10 cellular contexts compared by ENCODE assay signal in the genomic region with DNA sequence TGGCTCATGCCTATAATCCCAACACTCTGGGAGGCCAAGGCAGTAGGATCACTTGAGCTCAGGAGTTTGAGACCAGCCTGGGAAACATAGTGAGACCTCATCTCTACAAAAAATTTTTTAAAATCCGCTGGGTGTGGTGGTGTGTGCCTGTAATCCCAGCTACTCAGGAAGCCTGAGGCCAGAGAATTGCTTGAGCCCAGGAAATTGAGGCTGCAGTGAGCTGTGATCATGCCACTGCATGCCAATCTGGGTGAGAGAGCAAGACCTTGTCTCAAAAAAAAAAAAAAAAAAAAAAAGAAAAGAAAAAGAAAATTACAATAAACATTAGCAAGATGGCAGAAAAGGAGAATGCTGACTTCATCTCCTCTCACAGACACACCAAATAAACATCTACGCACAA. TPM values are rescaled to one million over a fixed set of nuclear protein-coding genes. Genes with fewer than 3 reads are reported as not detected.
A peak's percentile ranks its signal among the peaks of the same experiment; 100 is the strongest.
DNase-seq lines count a peak whose midpoint lies in the region; ATAC-seq, FAIRE-seq and TF ChIP-seq lines count a peak whose summit lies in the region.
"Not testable (repeated sequence)": the region's sequence is repeated elsewhere in the genome, so short reads cannot be mapped to it uniquely, and the experiment has no call there.
"Had no signal": no experiment of that assay in that cellular context is flagged by ENCODE, and none has a peak within 500 bp of the region (broad histone marks: within the 10 kb centered on the region; RNA-seq: fewer than 3 reads in every experiment).

No MANE protein-coding gene starts in this region.

- not testable (repeated sequence) for H3K27me3 Mint-ChIP-seq in WTC11 (ENCODE audit: low read depth); neural crest cell (ENCODE audit: low read depth); progenitor cell of endocrine pancreas

- not testable (repeated sequence) for H4K20me1 ChIP-seq in DOHH2 (ENCODE audit: control insufficient read depth, insufficient read depth, low read depth, low read length); H1 (replicated peaks in 1 of 2; ENCODE audit: control insufficient read depth in 1 of 2, insufficient read depth in 2 of 2, low read length in 2 of 2); HepG2 (ENCODE audit: insufficient read depth, low read length)

- H2BK5ac ChIP-seq in H1 (ENCODE audit: low read depth, low read length) = peak overlapping the region; percentile 0; the same call in 1 of the 2 replicates

- not testable (repeated sequence) for H2BK12ac ChIP-seq in H1 (ENCODE audit: low read depth, low read length)

- H3K4me1 Mint-ChIP-seq in WTC11 (peaks cover 32% of the 10 kb centered on the region), neural crest cell (peaks cover 11% of the 10 kb centered on the region)
- not testable (repeated sequence) for H3K4me1 Mint-ChIP-seq in progenitor cell of endocrine pancreas (ENCODE audit: low read depth)

- in situ Hi-C loops in HepG2 (cut with HindIII; ENCODE audit: extremely low pct_ligation_motif_present, low pct_unique_long_range_greater_than_20kb) = not testable (repeated sequence)

- peak overlapping the region; percentile 92 for H3K27ac Mint-ChIP-seq in WTC11
- H3K27ac Mint-ChIP-seq in neural crest cell (ENCODE audit: unreplicated experiment) = peak overlapping the region; percentile 90
- H3K27ac Mint-ChIP-seq in progenitor cell of endocrine pancreas = peak overlapping the region; percentile 56

- not testable (repeated sequence) for H2BK120ac ChIP-seq in H1 (replicated peaks; ENCODE audit: low read depth, low read length)

- not testable (repeated sequence) for H3K23ac ChIP-seq in H1 (ENCODE audit: insufficient read length)

- not testable (repeated sequence) for H3K23me2 ChIP-seq in H1 (ENCODE audit: low read depth, low read length)

- H3K36me3 Mint-ChIP-seq in WTC11 = peaks cover 13% of the 10 kb centered on the region
- H3K36me3 Mint-ChIP-seq in neural crest cell (ENCODE audit: low read depth); progenitor cell of endocrine pancreas (ENCODE audit: insufficient read depth): not testable (repeated sequence)

- ATAC-seq in WTC11, HepG2: not testable (repeated sequence)

- H3K4me3 ChIP-seq in DOHH2 (ENCODE audit: low read length) = peak overlapping the region; percentile 25
- not testable (repeated sequence) for H3K4me3 ChIP-seq in HUES6 (ENCODE audit: low read depth, low read length); H1 (ENCODE audit: extremely low read depth in 1 of 4, insufficient read depth in 2 of 4, low read depth in 3 of 4, low read length in 4 of 4); cardiac muscle cell; HepG2 (replicated peaks in 1 of 3; ENCODE audit: insufficient read depth in 1 of 3, low read depth in 2 of 3, low read length in 3 of 3)

- TF ChIP-seq POLR2A in H1 (IDR thresholded peaks at IDR 0.05; ENCODE audit: control extremely low read depth in 1 of 2, low read depth in 2 of 2, low read length in 2 of 2); HepG2 (IDR thresholded peaks at IDR 0.05; ENCODE audit: insufficient read depth in 1 of 2, low read depth in 2 of 2, low read length in 2 of 2): not testable (repeated sequence)

- not testable (repeated sequence) for BruUV-seq in HepG2 (replicated peaks; lab: Mats Ljungman, UMichigan)

- H3K9ac ChIP-seq in HUES6 (ENCODE audit: low read length); H1 (replicated peaks in 1 of 4; ENCODE audit: extremely low read depth in 1 of 4, low read depth in 3 of 4, low read length in 3 of 4); HepG2 (ENCODE audit: insufficient read depth, low read depth, low read length): not testable (repeated sequence)

- TF ChIP-seq EP300 in H1 (IDR thresholded peaks at IDR 0.05; ENCODE audit: borderline replicate concordance in 1 of 2, low read depth in 2 of 2, low read length in 2 of 2); HepG2 (IDR thresholded peaks at IDR 0.05; ENCODE audit: low read depth in 2 of 2, low read length in 2 of 2); HepG2 (CRISPR knock-in tag; IDR thresholded peaks at IDR 0.05; ENCODE audit: borderline replicate concordance): not testable (repeated sequence)

- 100% methylated on average over 2 of the region's 2 CpGs; no CpG with 5 or more reads in 1 of the 2 experiments for WGBS in H1 (ENCODE audit: extremely low coverage in 1 of 2, insufficient coverage in 1 of 2, insufficient read length in 1 of 2, insufficient replicate concordance in 2 of 2, low coverage in 1 of 2, low lambda C conversion rate in 2 of 2, missing lambda C conversion rate in 1 of 2), 2 experiments
- 63% methylated on average over 2 of the region's 2 CpGs for WGBS in HepG2 (ENCODE audit: low lambda C conversion rate)

- peak overlapping the region; percentile 10; the same call in 1 of the 2 replicates for H2AFZ ChIP-seq in H1 (ENCODE audit: low read length)
- not testable (repeated sequence) for H2AFZ ChIP-seq in HepG2 (ENCODE audit: low read length)

- H3K27ac ChIP-seq in DOHH2 (ENCODE audit: low read depth, low read length) (peak overlapping the region; percentile 98), HUES6 (ENCODE audit: low read depth, low read length) (0 out of 2 replicates have a peak overlapping the region, but pooled peaks have one; percentile 25), cardiac muscle cell (peak overlapping the region; percentile 88)
- H3K27ac ChIP-seq in H1 (ENCODE audit: low read depth, low read length); HepG2 (ENCODE audit: extremely low read length, insufficient read depth, low read length): not testable (repeated sequence)

- not testable (repeated sequence) for H2AK5ac ChIP-seq in H1 (ENCODE audit: low read depth, low read length)

- not testable (repeated sequence) for H3K18ac ChIP-seq in H1 (ENCODE audit: extremely low read depth, low read length)

- POLR2A ChIA-PET in WTC11 (lab: Charles Lee); HepG2 (lab: Yijun Ruan, JAX): not testable (repeated sequence)
- POLR2A ChIA-PET in H1 (lab: Charles Lee; ENCODE audit: partially characterized antibody) = interaction anchor here (1.1 to 1.2 kb wide), 2 partner anchors 88 to 99 kb away, joined by 3 read pairs; a partner anchor contains a TSS

- CTCF ChIA-PET in WTC11 (lab: Charles Lee) = interaction anchor here (0.6 to 2.3 kb wide), 5 partner anchors 17 to 274 kb away, joined by 3 to 9 read pairs (median 4); no protein-coding TSS in a partner anchor
- CTCF ChIA-PET in H1 (lab: Charles Lee; ENCODE audit: partially characterized antibody) = interaction anchor here (0.6 to 1.2 kb wide), 3 partner anchors 10 to 145 kb away, joined by 3 to 4 read pairs (median 3); no protein-coding TSS in a partner anchor
- CTCF ChIA-PET in HepG2 (lab: Yijun Ruan, JAX; ENCODE audit: low intra/inter-chr PET ratio, low total read pairs) = not testable (repeated sequence)

- not testable (repeated sequence) for H3K79me1 ChIP-seq in H1 (ENCODE audit: low read depth, low read length)

- TF ChIP-seq RAD21 in H1 (IDR thresholded peaks at IDR 0.05 in 1 of 2, conservative IDR thresholded peaks at IDR 0.05 in 1 of 2; ENCODE audit: low read depth in 2 of 2, low read length in 2 of 2); HepG2 (CRISPR knock-in tag; IDR thresholded peaks at IDR 0.05): not testable (repeated sequence)

- H3K9me3 Mint-ChIP-seq in WTC11 = peaks cover 14% of the 10 kb centered on the region
- peaks cover 10% of the 10 kb centered on the region for H3K9me3 Mint-ChIP-seq in neural crest cell
- H3K9me3 Mint-ChIP-seq in progenitor cell of endocrine pancreas (ENCODE audit: low read depth) = peaks cover 18% of the 10 kb centered on the region

- H4K5ac ChIP-seq in H1 (ENCODE audit: insufficient read length, low read depth, low read length) = not testable (repeated sequence)

- FAIRE-seq in H1 (lab: Jason Lieb, UNC); HepG2 (lab: Jason Lieb, UNC): not testable (repeated sequence)

- not testable (repeated sequence) for H2BK15ac ChIP-seq in H1 (ENCODE audit: low read length)

- not testable (repeated sequence) for H3K14ac ChIP-seq in H1 (ENCODE audit: insufficient read length)

- not testable (repeated sequence) for H3K4ac ChIP-seq in H1 (replicated peaks; ENCODE audit: insufficient read length, low read depth, low read length)

- not testable (repeated sequence) for H3K36me3 ChIP-seq in DOHH2 (ENCODE audit: control insufficient read depth, low read length); HUES6 (ENCODE audit: control insufficient read depth, insufficient read depth, low read length); H1 (ENCODE audit: control insufficient read depth in 2 of 4, insufficient read depth in 4 of 4, low read length in 3 of 4); cardiac muscle cell; HepG2 (replicated peaks in 1 of 2; ENCODE audit: control insufficient read depth in 1 of 2, insufficient read depth in 2 of 2, low read length in 2 of 2)

- H2BK20ac ChIP-seq in H1 (ENCODE audit: low read length) = not testable (repeated sequence)

- H3K4me2 ChIP-seq in DOHH2 (ENCODE audit: low read length) = peak overlapping the region; percentile 99
- H3K4me2 ChIP-seq in H1 (ENCODE audit: insufficient read depth in 1 of 2, low read depth in 2 of 2, low read length in 2 of 2) = not testable (repeated sequence)
- 0 out of 2 replicates have a peak overlapping the region, but pooled peaks have one; percentile 25 for H3K4me2 ChIP-seq in HepG2 (ENCODE audit: low read depth, low read length)

- H3K4me1 ChIP-seq in DOHH2 (ENCODE audit: control insufficient read depth, low read length) = peaks cover 82% of the 10 kb centered on the region
- H3K4me1 ChIP-seq in HUES6 (ENCODE audit: control insufficient read depth, insufficient read depth, low read length) = peaks cover 20% of the 10 kb centered on the region
- not testable (repeated sequence) for H3K4me1 ChIP-seq in H1 (replicated peaks in 1 of 4; ENCODE audit: control insufficient read depth in 3 of 4, insufficient read depth in 4 of 4, low read length in 3 of 4)
- H3K4me1 ChIP-seq in cardiac muscle cell (ENCODE audit: low read depth) = peaks cover 23% of the 10 kb centered on the region
- peaks cover 30% of the 10 kb centered on the region for H3K4me1 ChIP-seq in HepG2 (ENCODE audit: insufficient read depth, low read length)

- not testable (repeated sequence) for H3K79me2 ChIP-seq in DOHH2 (ENCODE audit: control insufficient read depth, low read length); H1 (ENCODE audit: control insufficient read depth in 1 of 2, insufficient read depth in 2 of 2, low read length in 2 of 2); HepG2 (ENCODE audit: insufficient read depth, low read length)

- not testable (repeated sequence) for H4K8ac ChIP-seq in H1 (ENCODE audit: extremely low read depth, insufficient read depth, low read length)

- H3K56ac ChIP-seq in H1 (replicated peaks; ENCODE audit: insufficient read length, low read depth, low read length) = not testable (repeated sequence)

- not testable (repeated sequence) for H3K9me2 ChIP-seq in DOHH2 (replicated peaks; ENCODE audit: control insufficient read depth, low read length)

- H3K27me3 ChIP-seq in DOHH2 (ENCODE audit: control insufficient read depth, low read length); HUES6 (ENCODE audit: control insufficient read depth, insufficient read depth, low read length); H1 (replicated peaks in 1 of 4; ENCODE audit: control insufficient read depth in 3 of 4, extremely low read depth in 1 of 4, insufficient read depth in 3 of 4, low read length in 3 of 4); cardiac muscle cell; HepG2 (ENCODE audit: control insufficient read depth in 1 of 2, insufficient read depth in 2 of 2, low read length in 2 of 2): not testable (repeated sequence)

- H3K4me3 Mint-ChIP-seq in WTC11; neural crest cell; progenitor cell of endocrine pancreas (ENCODE audit: low read depth): not testable (repeated sequence)

- peaks cover 42% of the 10 kb centered on the region for H3F3A ChIP-seq in DOHH2 (ENCODE audit: control insufficient read depth, insufficient read depth)

- not testable (repeated sequence) for H4K91ac ChIP-seq in H1 (replicated peaks; ENCODE audit: insufficient read length, low read length)

- H3K9me3 ChIP-seq in DOHH2 (ENCODE audit: control insufficient read depth, insufficient read depth, low read length); HUES6 (ENCODE audit: control insufficient read depth, insufficient read depth, low read depth, low read length); H1 (ENCODE audit: insufficient read depth in 2 of 2, low read depth in 1 of 2, low read length in 1 of 2); cardiac muscle cell (ENCODE audit: low read depth); HepG2 (ENCODE audit: low read length): not testable (repeated sequence)

- not testable (repeated sequence) for TF ChIP-seq CTCF in DOHH2 (IDR thresholded peaks at IDR 0.05; ENCODE audit: low read depth, low read length, poor library complexity, severe bottlenecking); WTC11 (IDR thresholded peaks at IDR 0.05); H1 (IDR thresholded peaks at IDR 0.05; ENCODE audit: control extremely low read depth in 1 of 3, insufficient read depth in 1 of 3, low read depth in 1 of 3, low read length in 3 of 3); cardiac muscle cell (IDR thresholded peaks at IDR 0.05; ENCODE audit: low read depth, low read length); HepG2 (CRISPR knock-in tag; IDR thresholded peaks at IDR 0.05); neural crest cell (conservative IDR thresholded peaks at IDR 0.05); progenitor cell of endocrine pancreas (IDR thresholded peaks at IDR 0.05; ENCODE audit: unreplicated experiment)

- DNase-seq in WTC11 (ENCODE audit: low spot score); H1 (ENCODE audit: low read depth in 1 of 2, low spot score in 2 of 2); cardiac muscle cell (ENCODE audit: low read depth in 1 of 2, low spot score in 1 of 2); HepG2 (ENCODE audit: low spot score); neural crest cell (ENCODE audit: low read depth, low spot score); progenitor cell of endocrine pancreas (ENCODE audit: low spot score, unreplicated experiment): not testable (repeated sequence)

- intact Hi-C loops in HepG2 (cut with micrococcal nuclease; ENCODE audit: unreplicated experiment) = not testable (repeated sequence)

RNA-seq across cellular contexts. Expression of a gene that starts 36.4 kb away (rescaled TPM):
- total RNA-seq in WTC11 (2021) (0.30 to 0.79 TPM (median 0.41 TPM) in 3 replicates), cardiac muscle cell (203 and 211 TPM in 2 replicates), HepG2 (2016; rRNA removed; fragmentation: Illumina TruSeq; extraction: Trizol) (0.13 and 0.18 TPM in 2 replicates), neural crest cell (0.33 and 1.0 TPM in 2 replicates), progenitor cell of endocrine pancreas (0.75 and 0.77 TPM in 2 replicates)
- total RNA-seq in H1 (2021; fragmentation: NEBNext Ultra II Directional; extraction: Animal tissue kit (Norgen Biotek cat#: 25700)) = 0.23 and 0.35 TPM in 2 replicates
- polyA plus RNA-seq in H1 (2011; rRNA removed) (0.14 and 0.19 TPM in 2 replicates), cardiac muscle cell (57.5 and 57.8 TPM in 2 replicates), HepG2 (2011; rRNA removed) (0.04 TPM in 2 replicates)
- 0.32 TPM for polyA plus RNA-seq in H1 (2011; cell fraction: cytosol; rRNA removed)
- 0.76 TPM for polyA plus RNA-seq in H1 (2011; cell fraction: nucleus; rRNA removed)
- 0.34 to 1.0 TPM (median 0.48 TPM) in 4 replicates for polyA plus RNA-seq in H1 (2012, experiment 1 of 2)
- polyA plus RNA-seq in H1 (2012, experiment 2 of 2) = 0.05 TPM
- polyA plus RNA-seq in H1 (2013, experiment 1 of 2) = 0.24 TPM
- 0.18 TPM for polyA plus RNA-seq in H1 (2013, experiment 2 of 2)
- polyA minus RNA-seq in H1 (2011; rRNA and poly(A)+ RNA removed) = 0.50 and 1.2 TPM in 2 replicates
- polyA minus RNA-seq in H1 (2011; cell fraction: cytosol; rRNA and poly(A)+ RNA removed) = not detected
- 0.70 TPM for polyA minus RNA-seq in H1 (2011; cell fraction: nucleus; rRNA and poly(A)+ RNA removed)
- not detected in 2 replicates for total RNA-seq in HepG2 (2016; cell fraction: cytosol; rRNA removed; fragmentation: Illumina TruSeq; extraction: Trizol; ENCODE audit: low read depth)
- 0.11 and 0.27 TPM in 2 replicates for total RNA-seq in HepG2 (2016; cell fraction: insoluble cytoplasmic fraction; rRNA removed; fragmentation: Illumina TruSeq; extraction: Trizol)
- total RNA-seq in HepG2 (2016; cell fraction: membrane; rRNA removed; fragmentation: Illumina TruSeq; extraction: Trizol) = 0.03 and 0.19 TPM in 2 replicates
- 0.44 and 0.47 TPM in 2 replicates for total RNA-seq in HepG2 (2016; cell fraction: nucleus; rRNA removed; fragmentation: Illumina TruSeq; extraction: Trizol)
- 0.01 and 0.05 TPM in 2 replicates for polyA plus RNA-seq in HepG2 (2011; cell fraction: cytosol; rRNA removed)
- polyA plus RNA-seq in HepG2 (2011; cell fraction: nucleus; rRNA removed) = 0.07 and 0.08 TPM in 2 replicates
- polyA plus RNA-seq in HepG2 (2012) = 0.01 and 0.11 TPM in 2 replicates
- polyA plus RNA-seq in HepG2 (2016; cell fraction: cytosol; fragmentation: Illumina TruSeq; extraction: Trizol; ENCODE audit: low read depth) = 0.01 TPM in 1 of 2 replicates, not detected in the other
- polyA plus RNA-seq in HepG2 (2016; cell fraction: insoluble cytoplasmic fraction; fragmentation: Illumina TruSeq; extraction: Trizol; ENCODE audit: low read depth) = 0.04 and 0.07 TPM in 2 replicates
- polyA plus RNA-seq in HepG2 (2016; cell fraction: membrane; fragmentation: Illumina TruSeq; extraction: Trizol; ENCODE audit: low read depth) = 0.15 TPM in 1 of 2 replicates, not detected in the other
- not detected in 2 replicates for polyA plus RNA-seq in HepG2 (2016; cell fraction: nucleus; fragmentation: Illumina TruSeq; extraction: Trizol; ENCODE audit: insufficient read depth, low read depth)
- 1.0 and 2.2 TPM in 2 replicates for polyA minus RNA-seq in HepG2 (2011; rRNA and poly(A)+ RNA removed; ENCODE audit: low replicate concordance)
- not detected in 2 replicates for polyA minus RNA-seq in HepG2 (2011; cell fraction: cytosol; rRNA and poly(A)+ RNA removed)
- 0.99 and 1.0 TPM in 2 replicates for polyA minus RNA-seq in HepG2 (2011; cell fraction: nucleus; rRNA and poly(A)+ RNA removed)
- polyA plus RNA-seq: CD14-positive monocyte; CD4-positive, alpha-beta memory T cell had no signal

RNA-seq across cellular contexts. Expression of a gene that starts 46.4 kb away (rescaled TPM):
- total RNA-seq in WTC11 (2021) (21.8 to 22.5 TPM (median 22.5 TPM) in 3 replicates), cardiac muscle cell (26.0 and 41.0 TPM in 2 replicates), HepG2 (2016; rRNA removed; fragmentation: Illumina TruSeq; extraction: Trizol) (19.5 and 27.6 TPM in 2 replicates), neural crest cell (19.2 and 19.6 TPM in 2 replicates), progenitor cell of endocrine pancreas (17.2 and 17.8 TPM in 2 replicates)
- total RNA-seq in H1 (2021; fragmentation: NEBNext Ultra II Directional; extraction: Animal tissue kit (Norgen Biotek cat#: 25700)) = 20.6 and 21.8 TPM in 2 replicates
- polyA plus RNA-seq in H1 (2011; rRNA removed) (3.4 and 4.8 TPM in 2 replicates), cardiac muscle cell (45.1 and 66.6 TPM in 2 replicates), HepG2 (2011; rRNA removed) (5.7 and 8.6 TPM in 2 replicates)
- 9.5 TPM for polyA plus RNA-seq in H1 (2011; cell fraction: cytosol; rRNA removed)
- 2.4 TPM for polyA plus RNA-seq in H1 (2011; cell fraction: nucleus; rRNA removed)
- polyA plus RNA-seq in H1 (2012, experiment 1 of 2) = 8.4 to 16.0 TPM (median 9.2 TPM) in 4 replicates
- polyA plus RNA-seq in H1 (2012, experiment 2 of 2) = 2.7 TPM
- polyA plus RNA-seq in H1 (2013, experiment 1 of 2) = 13.2 TPM
- polyA plus RNA-seq in H1 (2013, experiment 2 of 2) = 14.2 TPM
- polyA minus RNA-seq in H1 (2011; rRNA and poly(A)+ RNA removed) = 4.4 and 5.6 TPM in 2 replicates
- polyA minus RNA-seq in H1 (2011; cell fraction: cytosol; rRNA and poly(A)+ RNA removed) = 4.7 TPM
- 7.8 TPM for polyA minus RNA-seq in H1 (2011; cell fraction: nucleus; rRNA and poly(A)+ RNA removed)
- total RNA-seq in HepG2 (2016; cell fraction: cytosol; rRNA removed; fragmentation: Illumina TruSeq; extraction: Trizol; ENCODE audit: low read depth) = 12.4 and 15.0 TPM in 2 replicates
- 20.6 and 26.6 TPM in 2 replicates for total RNA-seq in HepG2 (2016; cell fraction: insoluble cytoplasmic fraction; rRNA removed; fragmentation: Illumina TruSeq; extraction: Trizol)
- total RNA-seq in HepG2 (2016; cell fraction: membrane; rRNA removed; fragmentation: Illumina TruSeq; extraction: Trizol) = 21.9 and 26.0 TPM in 2 replicates
- total RNA-seq in HepG2 (2016; cell fraction: nucleus; rRNA removed; fragmentation: Illumina TruSeq; extraction: Trizol) = 10.7 and 12.4 TPM in 2 replicates
- 4.2 and 5.6 TPM in 2 replicates for polyA plus RNA-seq in HepG2 (2011; cell fraction: cytosol; rRNA removed)
- polyA plus RNA-seq in HepG2 (2011; cell fraction: nucleus; rRNA removed) = 2.1 and 3.9 TPM in 2 replicates
- polyA plus RNA-seq in HepG2 (2012) = 12.9 and 18.1 TPM in 2 replicates
- polyA plus RNA-seq in HepG2 (2016; cell fraction: cytosol; fragmentation: Illumina TruSeq; extraction: Trizol; ENCODE audit: low read depth) = 8.5 and 11.4 TPM in 2 replicates
- 31.9 and 33.4 TPM in 2 replicates for polyA plus RNA-seq in HepG2 (2016; cell fraction: insoluble cytoplasmic fraction; fragmentation: Illumina TruSeq; extraction: Trizol; ENCODE audit: low read depth)
- 14.6 and 16.7 TPM in 2 replicates for polyA plus RNA-seq in HepG2 (2016; cell fraction: membrane; fragmentation: Illumina TruSeq; extraction: Trizol; ENCODE audit: low read depth)
- polyA plus RNA-seq in HepG2 (2016; cell fraction: nucleus; fragmentation: Illumina TruSeq; extraction: Trizol; ENCODE audit: insufficient read depth, low read depth) = 17.0 and 18.6 TPM in 2 replicates
- polyA minus RNA-seq in HepG2 (2011; rRNA and poly(A)+ RNA removed; ENCODE audit: low replicate concordance) = 3.1 and 4.3 TPM in 2 replicates
- polyA minus RNA-seq in HepG2 (2011; cell fraction: cytosol; rRNA and poly(A)+ RNA removed) = 5.7 and 6.3 TPM in 2 replicates
- 10.3 and 11.4 TPM in 2 replicates for polyA minus RNA-seq in HepG2 (2011; cell fraction: nucleus; rRNA and poly(A)+ RNA removed)

Comparison
In these comparisons a context has a peak if more than half of its experiments do, and no peak if none do; other contexts are left out.
1. RNA of a gene that starts 36.4 kb away (total RNA-seq): 203 to 211 TPM in cardiac muscle cell; 0.30 to 0.79 TPM in WTC11, 0.75 to 0.77 TPM in progenitor cell of endocrine pancreas, 0.23 to 0.35 TPM in H1, 0.33 to 1.0 TPM in neural crest cell and 0.03 to 0.47 TPM in HepG2; every median in the first group is over 100 times any median in the second.
2. Peak in every context shown above with its lines, with median percentiles within 50 percentile points of each other: H3K27ac Mint-ChIP-seq.